ENCODE assay signal across 7 cellular contexts in genomic region chr4:125315571-125316390, GRCh38.
DNase-seq lines count a peak whose midpoint lies in the region; ATAC-seq and TF ChIP-seq lines count a peak whose summit lies in the region.

No MANE protein-coding gene starts in this region.

- no peaks in the 10 kb centered on the region for H3K27me3 ChIP-seq in tibial artery

- ATAC-seq in HG03354 (IDR thresholded peaks at IDR 0.05; ENCODE audit: poor library complexity, severe bottlenecking, unreplicated experiment) (peak; percentile 15), GM19452 (IDR thresholded peaks at IDR 0.05; ENCODE audit: unreplicated experiment) (no peak)

- TF ChIP-seq CTCF in VCaP (conservative IDR thresholded peaks at IDR 0.05) (peak; percentile 41), tibial artery (IDR thresholded peaks at IDR 0.05) (no peak)

- H3K4me3 ChIP-seq in tibial artery: peak overlapping the region; percentile 83 to 99

- DNase-seq in EH (ENCODE audit: low read depth): peak; percentile 57
- DNase-seq in erythroblast (lab: John Stamatoyannopoulos, UW): peak; percentile 22 to 24
- DNase-seq in midbrain (lab: John Stamatoyannopoulos, UW): peak; percentile 77
- DNase-seq in tibial artery: peak in 1 of 2 donors; percentile 75

- no peaks in the 10 kb centered on the region for H3K9me3 ChIP-seq in tibial artery

- intact Hi-C loops in tibial artery (cut with DNase I; ENCODE audit: low total_unique reads): loop anchor here (5.0 kb wide), 1 partner anchor 82 kb away; no protein-coding TSS in a partner anchor

- H3K4me1 ChIP-seq in tibial artery: peaks cover 0 to 43% (median 24%) of the 10 kb centered on the region in 4 donors

- no peaks in the 10 kb centered on the region for H3K36me3 ChIP-seq in tibial artery

- H3K27ac ChIP-seq in VCaP (peak overlapping the region; percentile 42; the same call in 1 of the 2 replicates), tibial artery (peak overlapping the region; percentile 93 to 99)

- TF ChIP-seq POLR2A in erythroblast (IDR thresholded peaks at IDR 0.05; ENCODE audit: low read length): no peak
